7 cellular contexts compared by ENCODE assay signal in the genomic region with DNA sequence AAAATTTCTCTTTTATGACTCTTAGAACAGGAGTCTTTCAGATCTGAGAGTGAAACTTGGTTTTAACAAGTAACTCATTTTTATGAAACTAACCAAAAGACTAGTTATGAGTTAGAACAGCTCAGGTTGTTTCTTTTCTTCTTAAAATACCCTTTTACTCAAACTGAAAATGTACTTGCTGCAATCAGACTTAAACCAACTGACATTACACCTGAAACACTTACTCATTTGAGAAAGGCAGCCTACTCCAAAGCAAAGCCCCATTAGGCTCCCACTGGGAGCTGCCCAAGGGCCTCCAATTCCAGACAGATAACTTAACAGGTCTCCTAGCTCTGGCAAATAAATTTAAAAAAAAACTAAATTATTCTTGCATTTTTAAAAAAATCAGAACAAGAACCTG. TPM values are rescaled to one million over a fixed set of nuclear protein-coding genes. Genes with fewer than 3 reads are reported as not detected.
DNase-seq lines count a peak whose midpoint lies in the region; ATAC-seq and FAIRE-seq lines count a peak whose summit lies in the region.

No MANE protein-coding gene starts in this region.

- H3K27ac Mint-ChIP-seq in activated T-helper 17 cell treated with anti-CD3 and anti-CD28 coated beads, Interleukin-2, amount 50 U/mL, for 72 hours, result peak overlapping the region; percentile 97
- peak overlapping the region; percentile 94 for H3K27ac Mint-ChIP-seq in memory B cell

- DNase-seq in memory B cell (ENCODE audit: low spot score in 2 of 2) (no peak), NCI-H1417 treated with DMSO at 0.1 percent for 48 hours (lab: John Stamatoyannopoulos, UW) (no peak), A172 (ENCODE audit: low spot score) (no peak), HTR-8/SVneo (ENCODE audit: insufficient read length, low spot score) (no peak)

- ATAC-seq in GM18907 (IDR thresholded peaks at IDR 0.05; ENCODE audit: unreplicated experiment), result peak; percentile 31
- peak; percentile 32 for ATAC-seq in HG02852 (IDR thresholded peaks at IDR 0.05; ENCODE audit: unreplicated experiment)
- peak; percentile 48 for ATAC-seq in activated T-helper 17 cell treated with anti-CD3 and anti-CD28 coated beads, Interleukin-2, amount 50 U/mL, for 72 hours (replicated peaks)
- no peak for ATAC-seq in memory B cell (ENCODE audit: low read depth)

- peaks cover 4% of the 10 kb centered on the region for H3K9me3 Mint-ChIP-seq in activated T-helper 17 cell treated with anti-CD3 and anti-CD28 coated beads, Interleukin-2, amount 50 U/mL, for 72 hours
- H3K9me3 Mint-ChIP-seq in memory B cell, result no peaks in the 10 kb centered on the region

- peaks cover 69% of the 10 kb centered on the region for H3K36me3 Mint-ChIP-seq in activated T-helper 17 cell treated with anti-CD3 and anti-CD28 coated beads, Interleukin-2, amount 50 U/mL, for 72 hours (ENCODE audit: low read depth)
- peaks cover 8% of the 10 kb centered on the region for H3K36me3 Mint-ChIP-seq in memory B cell

- H3K4me1 Mint-ChIP-seq in activated T-helper 17 cell treated with anti-CD3 and anti-CD28 coated beads, Interleukin-2, amount 50 U/mL, for 72 hours, result peaks cover 27% of the 10 kb centered on the region
- peaks cover 35% of the 10 kb centered on the region for H3K4me1 Mint-ChIP-seq in memory B cell

- no peaks in the 10 kb centered on the region for H3K27me3 Mint-ChIP-seq in activated T-helper 17 cell treated with anti-CD3 and anti-CD28 coated beads, Interleukin-2, amount 50 U/mL, for 72 hours
- no peaks in the 10 kb centered on the region for H3K27me3 Mint-ChIP-seq in memory B cell

- no peak for FAIRE-seq in HTR-8/SVneo (lab: Jason Lieb, UNC)

- peak overlapping the region; percentile 96 for H3K4me3 Mint-ChIP-seq in activated T-helper 17 cell treated with anti-CD3 and anti-CD28 coated beads, Interleukin-2, amount 50 U/mL, for 72 hours
- peak overlapping the region; percentile 76 for H3K4me3 Mint-ChIP-seq in memory B cell

RNA-seq across cellular contexts. Expression of gene FOXO1, which starts 3.6 kb away (rescaled TPM):
- total RNA-seq in activated T-helper 17 cell treated with anti-CD3 and anti-CD28 coated beads, Interleukin-2, amount 50 U/mL, for 72 hours, result 10 to 100 TPM; 32.0 to 48.9 TPM
- total RNA-seq in A172 (2014; rRNA removed; shearing (Covaris generic)), result 1.1 and 2.3 TPM in 2 replicates
